26 cellular contexts compared by ENCODE assay signal in genomic region chr11:1197431-1197885, GRCh38. TPM values are rescaled to one million over a fixed set of nuclear protein-coding genes. Genes with fewer than 3 reads are reported as not detected.
DNase-seq lines count a peak whose midpoint lies in the region; ATAC-seq, FAIRE-seq and TF ChIP-seq lines count a peak whose summit lies in the region.
"Had no signal": no experiment of that assay in that cellular context is flagged by ENCODE, and none has a peak within 500 bp of the region (broad histone marks: within the 10 kb centered on the region; RNA-seq: fewer than 3 reads in every experiment).

No MANE protein-coding gene starts in this region.

- no peak overlapping the region for H3K4me2 ChIP-seq in mesenchymal stem cell (ENCODE audit: low read length, poor library complexity, severe bottlenecking)

- H3K27me3 Mint-ChIP-seq in activated T-cell treated with anti-CD3 and anti-CD28 coated beads, Interleukin-2, amount 50 U/mL, for 4 hours (ENCODE audit: low read depth), result peaks cover 6% of the 10 kb centered on the region
- H3K27me3 Mint-ChIP-seq: activated naive CD8-positive, alpha-beta T cell treated with anti-CD3 and anti-CD28 coated beads, Interleukin-2, amount 10 ng/mL, durations not matched to agents 7 days and 5 days; effector memory CD8-positive, alpha-beta T cell had no signal

- WGBS in right lobe of liver (ENCODE audit: insufficient coverage, low coverage, low lambda C conversion rate, missing lambda C conversion rate), result 0% methylated on average over 2 of the region's 29 CpGs
- 91% methylated on average over 27 of the region's 29 CpGs; no CpG with 5 or more reads in 1 of the 2 donors for WGBS in transverse colon (ENCODE audit: low coverage in 1 of 2), 2 donors
- 87% methylated on average over 29 of the region's 29 CpGs for WGBS in mesenchymal stem cell

- no peak overlapping the region for H4K8ac ChIP-seq in mesenchymal stem cell (ENCODE audit: low read length)

- H2BK120ac ChIP-seq in mesenchymal stem cell (ENCODE audit: low read depth, low read length), result no peak overlapping the region

- no peaks in the 10 kb centered on the region for H3K79me1 ChIP-seq in mesenchymal stem cell (replicated peaks; ENCODE audit: low read length, poor library complexity, severe bottlenecking)

- TF ChIP-seq POLR2A in right lobe of liver (IDR thresholded peaks at IDR 0.05) (no peak), transverse colon (IDR thresholded peaks at IDR 0.05) (no peak)

- no peak overlapping the region for H2AK5ac ChIP-seq in mesenchymal stem cell (ENCODE audit: low read length, severe bottlenecking)

- H3K36me3 Mint-ChIP-seq in activated T-cell treated with anti-CD3 and anti-CD28 coated beads, Interleukin-2, amount 50 U/mL, for 4 hours (ENCODE audit: insufficient read depth), result no peaks in the 10 kb centered on the region
- H3K36me3 Mint-ChIP-seq: activated naive CD8-positive, alpha-beta T cell treated with anti-CD3 and anti-CD28 coated beads, Interleukin-2, amount 10 ng/mL, durations not matched to agents 7 days and 5 days; stimulated activated memory B cell treated with anti-CD40 and anti-IgM and Interleukin-4, amounts not matched to agents 10 μg/mL and 1 μg/mL and 100 μg/mL, for 72 hours had no signal

- TF ChIP-seq CTCF in RWPE2 (IDR thresholded peaks at IDR 0.05; ENCODE audit: poor library complexity, severe bottlenecking) (no peak), right lobe of liver (IDR thresholded peaks at IDR 0.05) (no peak), transverse colon (IDR thresholded peaks at IDR 0.05) (no peak)

- peak; percentile 3 for DNase-seq in activated T-cell treated with anti-CD3 and anti-CD28 coated beads, Interleukin-2, amount 50 U/mL, for 4 hours
- DNase-seq in activated T-cell treated with anti-CD3 and anti-CD28 coated beads, Interleukin-2, amount 50 U/mL, for 48 hours, result no peak
- DNase-seq in RWPE2 (ENCODE audit: low spot score), result peak; percentile 47
- peak; percentile 14 to 48 (median 40) for DNase-seq in right lobe of liver
- peak; percentile 5 for DNase-seq in transverse colon
- no peak for DNase-seq in urothelium cell line (ENCODE audit: low spot score)
- no peak for DNase-seq in mesenchymal stem cell
- DNase-seq: activated CD8-positive, alpha-beta T cell treated with anti-CD3 and anti-CD28 coated beads, Interleukin-2, amount 10 ng/mL, durations not matched to agents 7 days and 5 days; DMS79 treated with DMSO at 0.1 percent for 48 hours; effector memory CD8-positive, alpha-beta T cell; Kasumi-1; NCI-H1694 treated with DMSO at 0.1 percent for 48 hours had no signal

- H3K4ac ChIP-seq in mesenchymal stem cell (ENCODE audit: low read depth in 1 of 2, low read length in 2 of 2), result no peak overlapping the region

- no peaks in the 10 kb centered on the region for H3K4me1 Mint-ChIP-seq in activated T-cell treated with anti-CD3 and anti-CD28 coated beads, Interleukin-2, amount 50 U/mL, for 4 hours (ENCODE audit: low read depth)
- H3K4me1 Mint-ChIP-seq: activated naive CD8-positive, alpha-beta T cell treated with anti-CD3 and anti-CD28 coated beads, Interleukin-2, amount 10 ng/mL, durations not matched to agents 7 days and 5 days; stimulated activated memory B cell treated with anti-CD40 and anti-IgM and Interleukin-4, amounts not matched to agents 10 μg/mL and 1 μg/mL and 100 μg/mL, for 72 hours had no signal

- no peak for TF ChIP-seq EP300 in transverse colon (IDR thresholded peaks at IDR 0.05; ENCODE audit: low read depth)

- H3K27ac ChIP-seq in RWPE2 (ENCODE audit: poor library complexity, severe bottlenecking), result no peak overlapping the region
- no peak overlapping the region for H3K27ac ChIP-seq in right lobe of liver
- H3K27ac ChIP-seq in transverse colon, result no peak overlapping the region
- H3K27ac ChIP-seq in mesenchymal stem cell (ENCODE audit: low read length, poor library complexity, severe bottlenecking), result no peak overlapping the region
- H3K27ac ChIP-seq: esophagus muscularis mucosa, gastrocnemius medialis, pancreas, RWPE1, skin epidermis, thoracic aorta had no signal

- H2AFZ ChIP-seq in mesenchymal stem cell (ENCODE audit: low read depth, low read length), result no peak overlapping the region

- no peak overlapping the region for H2BK12ac ChIP-seq in mesenchymal stem cell (ENCODE audit: low read length in 2 of 2)

- no peak overlapping the region for H2BK15ac ChIP-seq in mesenchymal stem cell (ENCODE audit: low read depth, poor library complexity, severe bottlenecking)

- H3K4me1 ChIP-seq in RWPE2 (ENCODE audit: insufficient read depth, poor library complexity, severe bottlenecking), result no peaks in the 10 kb centered on the region
- H3K4me1 ChIP-seq in right lobe of liver, result no peaks in the 10 kb centered on the region
- peaks cover 0 to 13% (median 10%) of the 10 kb centered on the region in 4 donors for H3K4me1 ChIP-seq in transverse colon
- H3K4me1 ChIP-seq in mesenchymal stem cell (ENCODE audit: control insufficient read depth, insufficient read depth, low read depth, low read length), result peaks cover 1% of the 10 kb centered on the region
- H3K4me1 ChIP-seq: gastrocnemius medialis, pancreas had no signal

- no peak overlapping the region for H3K4me3 ChIP-seq in RWPE2 (ENCODE audit: severe bottlenecking)
- no peak overlapping the region for H3K4me3 ChIP-seq in right lobe of liver
- H3K4me3 ChIP-seq in transverse colon, result no peak overlapping the region
- H3K4me3 ChIP-seq in mesenchymal stem cell (ENCODE audit: insufficient read depth in 1 of 2, low read depth in 1 of 2, low read length in 2 of 2), result no peak overlapping the region
- H3K4me3 ChIP-seq: esophagus muscularis mucosa, gastrocnemius medialis, pancreas, skin epidermis, thoracic aorta had no signal

- no peak overlapping the region for H3K18ac ChIP-seq in mesenchymal stem cell (ENCODE audit: low read depth in 1 of 2, low read length in 2 of 2)

- H2BK5ac ChIP-seq in mesenchymal stem cell (ENCODE audit: low read depth, low read length, poor library complexity, severe bottlenecking), result no peak overlapping the region

- no peak for ATAC-seq in activated T-cell treated with anti-CD3 and anti-CD28 coated beads, Interleukin-2, amount 50 U/mL, for 4 hours
- ATAC-seq in RWPE2 (ENCODE audit: low read depth) (no peak), right lobe of liver (no peak), GM18861 (IDR thresholded peaks at IDR 0.05; ENCODE audit: unreplicated experiment) (no peak)
- ATAC-seq: activated CD4-positive, CD25-positive, alpha-beta regulatory T cell treated with anti-CD3 and anti-CD28 coated beads, Interleukin-2, amount 50 U/mL, for 24 hours; activated CD8-positive, alpha-beta T cell treated with anti-CD3 and anti-CD28 coated beads, Interleukin-2, amount 10 ng/mL, durations not matched to agents 7 days and 5 days; effector memory CD8-positive, alpha-beta T cell; gastrocnemius medialis; pancreas; stimulated activated memory B cell treated with anti-CD40 and anti-IgM and Interleukin-4, amounts not matched to agents 10 μg/mL and 1 μg/mL and 100 μg/mL, for 72 hours had no signal

- FAIRE-seq in urothelium cell line (lab: Jason Lieb, UNC), result no peak
- FAIRE-seq: A204.1, islet of Langerhans, pancreas had no signal

- H3K9me3 ChIP-seq in RWPE2 (ENCODE audit: severe bottlenecking) (no peaks in the 10 kb centered on the region), right lobe of liver (no peaks in the 10 kb centered on the region), transverse colon (no peaks in the 10 kb centered on the region), mesenchymal stem cell (ENCODE audit: control insufficient read depth, low read length) (no peaks in the 10 kb centered on the region)
- H3K9me3 ChIP-seq: esophagus muscularis mucosa, gastrocnemius medialis, pancreas, thoracic aorta had no signal

- no peaks in the 10 kb centered on the region for H3K36me3 ChIP-seq in RWPE2 (ENCODE audit: low read depth)
- H3K36me3 ChIP-seq in right lobe of liver, result no peaks in the 10 kb centered on the region
- no peaks in the 10 kb centered on the region for H3K36me3 ChIP-seq in transverse colon
- H3K36me3 ChIP-seq in mesenchymal stem cell (ENCODE audit: control insufficient read depth in 1 of 2, insufficient read depth in 2 of 2, low read depth in 1 of 2, low read length in 2 of 2), result no peaks in the 10 kb centered on the region
- H3K36me3 ChIP-seq: esophagus muscularis mucosa, gastrocnemius medialis, pancreas, thoracic aorta had no signal

- no peaks in the 10 kb centered on the region for H3K9me3 Mint-ChIP-seq in activated T-cell treated with anti-CD3 and anti-CD28 coated beads, Interleukin-2, amount 50 U/mL, for 4 hours
- H3K9me3 Mint-ChIP-seq: activated naive CD8-positive, alpha-beta T cell treated with anti-CD3 and anti-CD28 coated beads, Interleukin-2, amount 10 ng/mL, durations not matched to agents 7 days and 5 days; effector memory CD8-positive, alpha-beta T cell; stimulated activated memory B cell treated with anti-CD40 and anti-IgM and Interleukin-4, amounts not matched to agents 10 μg/mL and 1 μg/mL and 100 μg/mL, for 72 hours had no signal

- H3K23ac ChIP-seq in mesenchymal stem cell (ENCODE audit: low read length in 2 of 2), result no peak overlapping the region

- H3K4me3 Mint-ChIP-seq in activated T-cell treated with anti-CD3 and anti-CD28 coated beads, Interleukin-2, amount 50 U/mL, for 4 hours, result no peak overlapping the region
- H3K4me3 Mint-ChIP-seq: activated CD8-positive, alpha-beta T cell treated with anti-CD3 and anti-CD28 coated beads, Interleukin-2, amount 10 ng/mL, durations not matched to agents 7 days and 5 days; activated naive CD8-positive, alpha-beta T cell treated with anti-CD3 and anti-CD28 coated beads, Interleukin-2, amount 10 ng/mL, durations not matched to agents 7 days and 5 days; effector memory CD8-positive, alpha-beta T cell; stimulated activated memory B cell treated with anti-CD40 and anti-IgM and Interleukin-4, amounts not matched to agents 10 μg/mL and 1 μg/mL and 100 μg/mL, for 72 hours had no signal

- peaks cover 34% of the 10 kb centered on the region for H3K27me3 ChIP-seq in RWPE2 (ENCODE audit: insufficient read depth, poor library complexity, severe bottlenecking)
- H3K27me3 ChIP-seq in right lobe of liver, result no peaks in the 10 kb centered on the region
- H3K27me3 ChIP-seq in transverse colon, result peaks cover 52% of the 10 kb centered on the region
- peaks cover 4 to 46% of the 10 kb centered on the region in 2 experiments for H3K27me3 ChIP-seq in mesenchymal stem cell (ENCODE audit: control insufficient read depth in 1 of 2, insufficient read depth in 1 of 2, low read length in 2 of 2)

- H3K14ac ChIP-seq in mesenchymal stem cell (ENCODE audit: low read length in 2 of 2), result no peak overlapping the region

- H4K91ac ChIP-seq in mesenchymal stem cell (ENCODE audit: low read length), result no peak overlapping the region

- in situ Hi-C loops in transverse colon (cut with MboI; ENCODE audit: low pct_ligation_motif_present in 1 of 4, low pct_unique_long_range_greater_than_20kb in 1 of 4, low sequenced_read_pairs in 3 of 4), result no loop called here

- intact Hi-C loops in right lobe of liver (cut with DNase I), result no loop called here
- intact Hi-C loops in transverse colon (cut with DNase I; ENCODE audit: low total_unique reads), result no loop called here

- no peak overlapping the region for H3K9ac ChIP-seq in mesenchymal stem cell (ENCODE audit: low read length)

RNA-seq across cellular contexts. Expression of gene MUC5B, which starts 25.4 kb away (rescaled TPM):
- total RNA-seq in activated T-cell treated with anti-CD3 and anti-CD28 coated beads, Interleukin-2, amount 50 U/mL, for 4 hours, result 1 to 10 TPM; 1.1 to 2.2 (median 1.4) TPM
- 1 to 10 TPM in 2 of 6 experiments, under 1 TPM in 4; 0.06 to 3.7 (median 0.78) TPM for total RNA-seq in right lobe of liver
- total RNA-seq in transverse colon, result 100 to 1,000 TPM in 2 of 4 donors, 10 to 100 TPM in 2; 58.0 to 825 (median 85.6) TPM
- not detected for polyA plus RNA-seq in mesenchymal stem cell (2013, experiment 1 of 2)
- polyA plus RNA-seq in mesenchymal stem cell (2013, experiment 2 of 2), result not detected
- total RNA-seq: activated CD8-positive, alpha-beta T cell treated with anti-CD3 and anti-CD28 coated beads, Interleukin-2, amount 10 ng/mL, durations not matched to agents 7 days and 5 days; activated naive CD8-positive, alpha-beta T cell treated with anti-CD3 and anti-CD28 coated beads, Interleukin-2, amount 10 ng/mL, durations not matched to agents 7 days and 5 days; H4; myocyte; thoracic aorta had no signal

RNA-seq across cellular contexts. Expression of gene MUC5AC, which starts 39.7 kb away (rescaled TPM):
- under 1 TPM in 2 of 3 donors, not detected in 1; under 0.01 TPM for total RNA-seq in activated T-cell treated with anti-CD3 and anti-CD28 coated beads, Interleukin-2, amount 50 U/mL, for 4 hours
- not detected for total RNA-seq in right lobe of liver
- not detected for total RNA-seq in transverse colon
- not detected for polyA plus RNA-seq in mesenchymal stem cell (2013, experiment 1 of 2)
- polyA plus RNA-seq in mesenchymal stem cell (2013, experiment 2 of 2), result not detected
- total RNA-seq: activated CD8-positive, alpha-beta T cell treated with anti-CD3 and anti-CD28 coated beads, Interleukin-2, amount 10 ng/mL, durations not matched to agents 7 days and 5 days; activated naive CD8-positive, alpha-beta T cell treated with anti-CD3 and anti-CD28 coated beads, Interleukin-2, amount 10 ng/mL, durations not matched to agents 7 days and 5 days; gastrocnemius medialis; H4; myocyte had no signal

Comparison
In these comparisons a context has a peak if more than half of its experiments do, and no peak if none do; other contexts are left out.
1. DNase-seq: peak in activated T-cell treated with anti-CD3 and anti-CD28 coated beads, Interleukin-2, amount 50 U/mL, for 4 hours (single experiment), RWPE2 (single experiment), right lobe of liver (3 of 3) and transverse colon (single experiment); none in activated T-cell treated with anti-CD3 and anti-CD28 coated beads, Interleukin-2, amount 50 U/mL, for 48 hours (0 of 2), urothelium cell line (single experiment) and mesenchymal stem cell (single experiment).
2. RNA of gene MUC5B, which starts 25.4 kb away (total RNA-seq): 58.0 to 825 TPM in transverse colon; 1.1 to 2.2 TPM in activated T-cell treated with anti-CD3 and anti-CD28 coated beads, Interleukin-2, amount 50 U/mL, for 4 hours and 0.06 to 3.7 TPM in right lobe of liver; every median in the first group is over 10 times any median in the second.